Comparison of ENCODE assay signal across 8 cellular contexts in genomic region chr10:12129222-12130111, GRCh38. TPM values are rescaled to one million over a fixed set of nuclear protein-coding genes. Genes with fewer than 3 reads are reported as not detected.
DNase-seq lines count a peak whose midpoint lies in the region; TF ChIP-seq lines count a peak whose summit lies in the region.

TSS of gene SEC61A2 (plus strand) at chr10:12129677. CDS start at chr10:12129788, 111 bp downstream.

- WGBS in GM23248 (ENCODE audit: low coverage in 1 of 2, low lambda C conversion rate in 2 of 2, missing lambda C conversion rate in 2 of 2), 2 experiments: 1 to 2% methylated on average over 66 to 89 of the region's 108 CpGs

- H3K27me3 Mint-ChIP-seq in activated T-helper 2 cell treated with anti-CD3 and anti-CD28 coated beads, Interferon-gamma antibody, Interleukin-2, Interleukin-4, amounts not matched to agents 10 μg/mL and 5 μg/mL and 100 μg/mL, durations not matched to agents 14 hours and 24 hours and 36 hours (ENCODE audit: low read depth): no peaks in the 10 kb centered on the region
- H3K27me3 Mint-ChIP-seq in nephron progenitor cell (ENCODE audit: low read depth, poor library complexity): no peaks in the 10 kb centered on the region
- no peaks in the 10 kb centered on the region for H3K27me3 Mint-ChIP-seq in stimulated activated naive CD8-positive, alpha-beta T cell treated with anti-CD3 and anti-CD28 coated beads, Interleukin-15, Interleukin-2, amounts not matched to agents 100 ng/mL and 50 ng/mL, for 24 hours

- no peaks in the 10 kb centered on the region for H3K4me1 ChIP-seq in GM23248 (ENCODE audit: insufficient read depth)

- H3K4me2 ChIP-seq in GM23248 (ENCODE audit: unreplicated experiment): peak within 1 kb of the TSS; percentile 90

- no peaks in the 10 kb centered on the region for H3K27me3 ChIP-seq in GM23248 (replicated peaks; ENCODE audit: insufficient read depth)

- no peaks in the 10 kb centered on the region for H3K9me3 ChIP-seq in GM23248 (ENCODE audit: low read depth)

- peaks cover 25% of the 10 kb centered on the region for H3K4me1 Mint-ChIP-seq in activated T-helper 2 cell treated with anti-CD3 and anti-CD28 coated beads, Interferon-gamma antibody, Interleukin-2, Interleukin-4, amounts not matched to agents 10 μg/mL and 5 μg/mL and 100 μg/mL, durations not matched to agents 14 hours and 24 hours and 36 hours (ENCODE audit: low read depth)
- peaks cover 13% of the 10 kb centered on the region for H3K4me1 Mint-ChIP-seq in nephron progenitor cell
- peaks cover 22% of the 10 kb centered on the region for H3K4me1 Mint-ChIP-seq in stimulated activated naive CD8-positive, alpha-beta T cell treated with anti-CD3 and anti-CD28 coated beads, Interleukin-15, Interleukin-2, amounts not matched to agents 100 ng/mL and 50 ng/mL, for 24 hours (ENCODE audit: low read depth)

- peak within 1 kb of the TSS; percentile 87 for H3K4me3 Mint-ChIP-seq in activated T-helper 2 cell treated with anti-CD3 and anti-CD28 coated beads, Interferon-gamma antibody, Interleukin-2, Interleukin-4, amounts not matched to agents 10 μg/mL and 5 μg/mL and 100 μg/mL, durations not matched to agents 14 hours and 24 hours and 36 hours (ENCODE audit: low read depth)
- peak within 1 kb of the TSS; percentile 92 for H3K4me3 Mint-ChIP-seq in nephron progenitor cell
- H3K4me3 Mint-ChIP-seq in stimulated activated naive CD8-positive, alpha-beta T cell treated with anti-CD3 and anti-CD28 coated beads, Interleukin-15, Interleukin-2, amounts not matched to agents 100 ng/mL and 50 ng/mL, for 24 hours: peak within 1 kb of the TSS; percentile 89

- peak; percentile 92 for DNase-seq in Daoy (ENCODE audit: low read depth)
- DNase-seq in GM23248: peak; percentile 97
- peak; percentile 80 to 87 for DNase-seq in Kasumi-1 (lab: John Stamatoyannopoulos, UW)
- DNase-seq in RPMI8226: peak; percentile 98
- DNase-seq in activated T-helper 2 cell treated with anti-CD3 and anti-CD28 coated beads, Interferon-gamma antibody, Interleukin-2, Interleukin-4, amounts not matched to agents 10 μg/mL and 5 μg/mL and 100 μg/mL, durations not matched to agents 14 hours and 24 hours and 36 hours (ENCODE audit: low spot score): peak; percentile 97
- DNase-seq in fibroblast of pulmonary artery (ENCODE audit: low read depth): peak; percentile 90
- DNase-seq in nephron progenitor cell: peak; percentile 99

- no peak for TF ChIP-seq CTCF in fibroblast of pulmonary artery (IDR thresholded peaks at IDR 0.05; ENCODE audit: low read length, missing control alignments)
- no peak for TF ChIP-seq CTCF in nephron progenitor cell (IDR thresholded peaks at IDR 0.05)

- H3K9me2 ChIP-seq in GM23248 (ENCODE audit: insufficient read depth): no peaks in the 10 kb centered on the region

- intact Hi-C loops in activated T-helper 2 cell treated with anti-CD3 and anti-CD28 coated beads, Interferon-gamma antibody, Interleukin-2, Interleukin-4, amounts not matched to agents 10 μg/mL and 5 μg/mL and 100 μg/mL, durations not matched to agents 14 hours and 24 hours and 36 hours (cut with micrococcal nuclease): loop anchor here (1.0 kb wide), 3 partner anchors 52 to 86 kb away; partner anchors contain the start of gene DHTKD1

- H3K4me3 ChIP-seq in GM23248 (peak within 1 kb of the TSS; percentile 91), fibroblast of pulmonary artery (replicated peaks; ENCODE audit: low read depth, low read length) (peak within 1 kb of the TSS; percentile 73)

- in situ Hi-C loops in GM23248 (cut with MboI): no loop called here

- H4K20me1 ChIP-seq in GM23248 (ENCODE audit: insufficient read depth): no peaks in the 10 kb centered on the region

- peak within 1 kb of the TSS; percentile 71 for H3K27ac Mint-ChIP-seq in activated T-helper 2 cell treated with anti-CD3 and anti-CD28 coated beads, Interferon-gamma antibody, Interleukin-2, Interleukin-4, amounts not matched to agents 10 μg/mL and 5 μg/mL and 100 μg/mL, durations not matched to agents 14 hours and 24 hours and 36 hours
- H3K27ac Mint-ChIP-seq in nephron progenitor cell: peak within 1 kb of the TSS; percentile 77
- peak within 1 kb of the TSS; percentile 81 for H3K27ac Mint-ChIP-seq in stimulated activated naive CD8-positive, alpha-beta T cell treated with anti-CD3 and anti-CD28 coated beads, Interleukin-15, Interleukin-2, amounts not matched to agents 100 ng/mL and 50 ng/mL, for 24 hours

- no peaks in the 10 kb centered on the region for H3K9me3 Mint-ChIP-seq in activated T-helper 2 cell treated with anti-CD3 and anti-CD28 coated beads, Interferon-gamma antibody, Interleukin-2, Interleukin-4, amounts not matched to agents 10 μg/mL and 5 μg/mL and 100 μg/mL, durations not matched to agents 14 hours and 24 hours and 36 hours
- no peaks in the 10 kb centered on the region for H3K9me3 Mint-ChIP-seq in nephron progenitor cell
- H3K9me3 Mint-ChIP-seq in stimulated activated naive CD8-positive, alpha-beta T cell treated with anti-CD3 and anti-CD28 coated beads, Interleukin-15, Interleukin-2, amounts not matched to agents 100 ng/mL and 50 ng/mL, for 24 hours: no peaks in the 10 kb centered on the region

- H3K9ac ChIP-seq in GM23248: peak within 1 kb of the TSS; percentile 87

- H3K27ac ChIP-seq in GM23248: peak within 1 kb of the TSS; percentile 81

- peaks cover 8% of the 10 kb centered on the region; the same call in 1 of the 2 replicates for H3F3A ChIP-seq in GM23248 (ENCODE audit: insufficient read depth)

- H3K79me2 ChIP-seq in GM23248 (ENCODE audit: insufficient read depth): peaks cover 30% of the 10 kb centered on the region

- H2AFZ ChIP-seq in GM23248: peak within 1 kb of the TSS; percentile 92

- H3K36me3 ChIP-seq in GM23248 (ENCODE audit: low read depth): no peaks in the 10 kb centered on the region; the same call in 1 of the 2 replicates

- peaks cover 24% of the 10 kb centered on the region for H3K36me3 Mint-ChIP-seq in activated T-helper 2 cell treated with anti-CD3 and anti-CD28 coated beads, Interferon-gamma antibody, Interleukin-2, Interleukin-4, amounts not matched to agents 10 μg/mL and 5 μg/mL and 100 μg/mL, durations not matched to agents 14 hours and 24 hours and 36 hours (ENCODE audit: low read depth)
- peaks cover 40% of the 10 kb centered on the region for H3K36me3 Mint-ChIP-seq in nephron progenitor cell (ENCODE audit: low read depth)
- H3K36me3 Mint-ChIP-seq in stimulated activated naive CD8-positive, alpha-beta T cell treated with anti-CD3 and anti-CD28 coated beads, Interleukin-15, Interleukin-2, amounts not matched to agents 100 ng/mL and 50 ng/mL, for 24 hours (ENCODE audit: low read depth): peaks cover 5% of the 10 kb centered on the region

RNA-seq across cellular contexts. Expression of gene SEC61A2, which starts in this region (rescaled TPM):
- total RNA-seq in Daoy (2014; rRNA removed; shearing (Covaris generic)): 3.3 and 5.7 TPM in 2 replicates
- total RNA-seq in GM23248 (2014; rRNA removed; shearing (Covaris generic)): 9.7 and 20.6 TPM in 2 replicates
- 6.9 and 7.7 TPM in 2 replicates for polyA plus RNA-seq in GM23248 (2016; fragmentation: Nextera tagmentation; extraction: Ambion mirVana)
- total RNA-seq in activated T-helper 2 cell treated with anti-CD3 and anti-CD28 coated beads, Interferon-gamma antibody, Interleukin-2, Interleukin-4, amounts not matched to agents 10 μg/mL and 5 μg/mL and 100 μg/mL, durations not matched to agents 14 hours and 24 hours and 36 hours: 14.8 and 17.5 TPM in 2 replicates

Comparison
In these comparisons a context has a peak if more than half of its experiments do, and no peak if none do; other contexts are left out.
1. Peak in every context shown above with its lines: DNase-seq, H3K4me3 ChIP-seq and H3K27ac ChIP-seq.